In the genomic region with DNA sequence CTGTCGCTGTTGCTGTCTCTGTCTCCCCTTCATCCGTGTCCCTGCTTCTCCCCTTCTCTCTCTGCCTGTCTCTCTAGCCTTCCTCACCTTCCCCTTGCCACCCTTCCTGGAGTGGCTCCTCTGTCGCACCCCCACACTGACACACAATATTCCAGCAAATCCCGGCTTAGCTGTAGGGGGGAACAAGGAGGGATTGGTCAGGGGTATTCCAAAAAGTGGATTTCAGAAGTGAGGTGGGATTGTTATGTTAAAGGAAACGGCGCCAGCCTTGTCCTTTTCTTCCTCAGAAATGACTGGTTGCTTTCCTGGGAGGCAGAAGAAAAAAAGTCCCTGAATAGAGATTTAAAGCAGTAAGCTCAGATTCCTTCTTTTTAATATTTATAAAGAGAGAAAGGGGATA, we compare ENCODE assay signal across 1 cellular context.
TF ChIP-seq lines count a peak whose summit lies in the region.

No MANE protein-coding gene starts in this region.

TF ChIP-seq in HepG2, 621 proteins besides CTCF, POLR2A, EP300 and RAD21 (continued from another document):
- TF ChIP-seq, protein P1, sequence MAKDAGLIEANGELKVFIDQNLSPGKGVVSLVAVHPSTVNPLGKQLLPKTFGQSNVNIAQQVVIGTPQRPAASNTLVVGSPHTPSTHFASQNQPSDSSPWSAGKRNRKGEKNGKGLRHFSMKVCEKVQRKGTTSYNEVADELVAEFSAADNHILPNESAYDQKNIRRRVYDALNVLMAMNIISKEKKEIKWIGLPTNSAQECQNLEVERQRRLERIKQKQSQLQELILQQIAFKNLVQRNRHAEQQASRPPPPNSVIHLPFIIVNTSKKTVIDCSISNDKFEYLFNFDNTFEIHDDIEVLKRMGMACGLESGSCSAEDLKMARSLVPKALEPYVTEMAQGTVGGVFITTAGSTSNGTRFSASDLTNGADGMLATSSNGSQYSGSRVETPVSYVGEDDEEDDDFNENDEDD (CRISPR knock-in tag; IDR thresholded peaks at IDR 0.05; ENCODE audit: borderline replicate concordance) = no peak
- no peak for TF ChIP-seq MED8 (CRISPR knock-in tag; IDR thresholded peaks at IDR 0.05; ENCODE audit: insufficient replicate concordance)
- TF ChIP-seq, protein P2, sequence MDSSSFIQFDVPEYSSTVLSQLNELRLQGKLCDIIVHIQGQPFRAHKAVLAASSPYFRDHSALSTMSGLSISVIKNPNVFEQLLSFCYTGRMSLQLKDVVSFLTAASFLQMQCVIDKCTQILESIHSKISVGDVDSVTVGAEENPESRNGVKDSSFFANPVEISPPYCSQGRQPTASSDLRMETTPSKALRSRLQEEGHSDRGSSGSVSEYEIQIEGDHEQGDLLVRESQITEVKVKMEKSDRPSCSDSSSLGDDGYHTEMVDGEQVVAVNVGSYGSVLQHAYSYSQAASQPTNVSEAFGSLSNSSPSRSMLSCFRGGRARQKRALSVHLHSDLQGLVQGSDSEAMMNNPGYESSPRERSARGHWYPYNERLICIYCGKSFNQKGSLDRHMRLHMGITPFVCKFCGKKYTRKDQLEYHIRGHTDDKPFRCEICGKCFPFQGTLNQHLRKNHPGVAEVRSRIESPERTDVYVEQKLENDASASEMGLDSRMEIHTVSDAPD (CRISPR knock-in tag; IDR thresholded peaks at IDR 0.05) = no peak
- TF ChIP-seq ZNF136 (CRISPR knock-in tag; IDR thresholded peaks at IDR 0.05; ENCODE audit: low read depth) = no peak
- no peak for TF ChIP-seq SIX4 (CRISPR knock-in tag; IDR thresholded peaks at IDR 0.05)
